In the genomic region with DNA sequence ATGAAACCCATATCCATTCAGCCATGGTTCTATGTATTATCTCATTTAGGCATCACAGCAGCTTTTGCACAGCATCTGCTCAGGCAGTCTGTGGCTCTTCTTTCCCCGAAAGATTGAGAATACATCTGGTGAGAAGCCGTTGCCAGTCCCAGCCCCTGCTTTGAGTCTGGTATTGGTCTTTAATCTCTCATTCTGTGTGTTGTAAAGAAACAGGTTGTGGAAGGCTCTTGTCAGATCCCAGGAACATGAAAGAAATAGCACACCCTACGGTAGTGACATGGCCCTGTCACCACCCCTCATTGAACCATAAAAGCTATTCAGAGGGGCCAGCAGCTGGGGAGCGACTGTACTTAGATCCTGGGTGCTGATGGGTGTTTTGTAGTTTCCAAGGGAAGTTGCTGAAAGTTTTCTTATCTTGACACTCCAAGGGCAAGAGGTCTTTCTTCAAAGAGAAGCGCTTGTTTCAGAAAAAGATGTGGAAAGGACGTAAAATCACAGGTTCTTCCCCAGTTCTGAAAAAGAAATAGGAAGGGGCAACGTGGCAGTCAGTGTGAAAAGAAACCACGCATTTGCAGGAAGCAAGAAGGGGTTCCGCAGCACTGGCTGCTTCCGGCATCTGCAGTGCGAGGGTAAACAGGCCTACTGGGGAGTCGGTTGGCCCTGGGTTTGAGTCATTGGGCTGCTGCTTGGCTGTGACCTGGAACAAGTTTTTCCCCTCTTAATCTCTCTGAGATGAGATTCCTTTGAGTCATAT, we compare ENCODE assay signal across 8 cellular contexts.
DNase-seq lines count a peak whose midpoint lies in the region; ATAC-seq and TF ChIP-seq lines count a peak whose summit lies in the region.

No MANE protein-coding gene starts in this region.

- H3K4me2 ChIP-seq in GM23248 (ENCODE audit: unreplicated experiment), result no peak overlapping the region

- no peak overlapping the region for H3K9ac ChIP-seq in GM23248

- peaks cover 23 to 24% of the 10 kb centered on the region in 2 donors for H3K4me1 ChIP-seq in lung (ENCODE audit: control insufficient read depth in 2 of 2, insufficient read depth in 2 of 2, low read length in 2 of 2)
- peaks cover 13% of the 10 kb centered on the region for H3K4me1 ChIP-seq in GM23248 (ENCODE audit: insufficient read depth)

- H3K27me3 ChIP-seq in lung (ENCODE audit: control insufficient read depth, insufficient read depth) (no peaks in the 10 kb centered on the region), GM23248 (replicated peaks; ENCODE audit: insufficient read depth) (no peaks in the 10 kb centered on the region)

- peak; percentile 90 for DNase-seq in Jurkat, Clone E6-1 (ENCODE audit: low read depth, low spot score)
- peak; percentile 74 for DNase-seq in activated T-cell treated with anti-CD3 and anti-CD28 coated beads, Interleukin-2, amount 50 U/mL, for 4 hours
- no peak for DNase-seq in lung (ENCODE audit: low spot score)
- no peak for DNase-seq in RKO (ENCODE audit: low spot score)
- DNase-seq in GM23248, result no peak
- DNase-seq in globus pallidus (ENCODE audit: low spot score), result no peak

- in situ Hi-C loops in GM23248 (cut with MboI), result no loop called here

- no peaks in the 10 kb centered on the region for H4K20me1 ChIP-seq in GM23248 (ENCODE audit: insufficient read depth)

- H3K4me3 ChIP-seq in Jurkat, Clone E6-1 (ENCODE audit: low read length), result peak overlapping the region; percentile 38
- H3K4me3 ChIP-seq in lung (no peak overlapping the region), GM23248 (no peak overlapping the region)

- H3K36me3 Mint-ChIP-seq in activated T-cell treated with anti-CD3 and anti-CD28 coated beads, Interleukin-2, amount 50 U/mL, for 4 hours (ENCODE audit: insufficient read depth), result peaks cover 9% of the 10 kb centered on the region
- H3K36me3 Mint-ChIP-seq in stimulated activated memory B cell treated with anti-CD40 and anti-IgM and Interleukin-4, amounts not matched to agents 10 μg/mL and 1 μg/mL and 100 μg/mL, for 72 hours, result peaks cover 34% of the 10 kb centered on the region

- H3K9me3 Mint-ChIP-seq in activated T-cell treated with anti-CD3 and anti-CD28 coated beads, Interleukin-2, amount 50 U/mL, for 4 hours, result no peaks in the 10 kb centered on the region
- H3K9me3 Mint-ChIP-seq in stimulated activated memory B cell treated with anti-CD40 and anti-IgM and Interleukin-4, amounts not matched to agents 10 μg/mL and 1 μg/mL and 100 μg/mL, for 72 hours, result no peaks in the 10 kb centered on the region

- peaks cover 79% of the 10 kb centered on the region for H3K4me1 Mint-ChIP-seq in activated T-cell treated with anti-CD3 and anti-CD28 coated beads, Interleukin-2, amount 50 U/mL, for 4 hours (ENCODE audit: low read depth)
- peaks cover 51% of the 10 kb centered on the region for H3K4me1 Mint-ChIP-seq in stimulated activated memory B cell treated with anti-CD40 and anti-IgM and Interleukin-4, amounts not matched to agents 10 μg/mL and 1 μg/mL and 100 μg/mL, for 72 hours

- WGBS in lung, 2 donors, result 22 to 35% methylated on average over 12 of the region's 12 CpGs
- 86 to 88% methylated on average over 12 of the region's 12 CpGs for WGBS in GM23248 (ENCODE audit: low coverage in 1 of 2, low lambda C conversion rate in 2 of 2, missing lambda C conversion rate in 2 of 2), 2 experiments

- H2AFZ ChIP-seq in GM23248, result no peak overlapping the region

- H3K9me3 ChIP-seq in lung (ENCODE audit: control insufficient read depth in 2 of 2, insufficient read depth in 1 of 2, low read length in 1 of 2) (no peaks in the 10 kb centered on the region), GM23248 (ENCODE audit: low read depth) (no peaks in the 10 kb centered on the region)

- peak; percentile 96 to 97 for ATAC-seq in activated T-cell treated with anti-CD3 and anti-CD28 coated beads, Interleukin-2, amount 50 U/mL, for 4 hours
- ATAC-seq in lung (ENCODE audit: insufficient read depth, low FRiP score) (no peak), HG03521 (IDR thresholded peaks at IDR 0.05; ENCODE audit: unreplicated experiment) (no peak)
- ATAC-seq in stimulated activated memory B cell treated with anti-CD40 and anti-IgM and Interleukin-4, amounts not matched to agents 10 μg/mL and 1 μg/mL and 100 μg/mL, for 72 hours, result peak; percentile 89

- H3F3A ChIP-seq in GM23248 (ENCODE audit: insufficient read depth), result peaks cover 9% of the 10 kb centered on the region; the same call in 1 of the 2 replicates

- no peaks in the 10 kb centered on the region for H3K79me2 ChIP-seq in GM23248 (ENCODE audit: insufficient read depth)

- H3K27ac ChIP-seq in lung (ENCODE audit: low read depth in 1 of 2, low read length in 1 of 2) (peak overlapping the region; percentile 38 to 61), GM23248 (no peak overlapping the region)

- no peaks in the 10 kb centered on the region for H3K36me3 ChIP-seq in lung (ENCODE audit: control insufficient read depth in 2 of 2, insufficient read depth in 2 of 2, low read length in 2 of 2)
- no peaks in the 10 kb centered on the region for H3K36me3 ChIP-seq in GM23248 (ENCODE audit: low read depth)

- no peak for TF ChIP-seq CTCF in lung (IDR thresholded peaks at IDR 0.05; ENCODE audit: control extremely low read depth, extremely low read depth)

- H3K9me2 ChIP-seq in GM23248 (ENCODE audit: insufficient read depth), result no peaks in the 10 kb centered on the region

- peak overlapping the region; percentile 66 for H3K4me3 Mint-ChIP-seq in activated T-cell treated with anti-CD3 and anti-CD28 coated beads, Interleukin-2, amount 50 U/mL, for 4 hours
- peak overlapping the region; percentile 39 for H3K4me3 Mint-ChIP-seq in stimulated activated memory B cell treated with anti-CD40 and anti-IgM and Interleukin-4, amounts not matched to agents 10 μg/mL and 1 μg/mL and 100 μg/mL, for 72 hours

- H3K27me3 Mint-ChIP-seq in activated T-cell treated with anti-CD3 and anti-CD28 coated beads, Interleukin-2, amount 50 U/mL, for 4 hours (ENCODE audit: low read depth), result no peaks in the 10 kb centered on the region
- no peaks in the 10 kb centered on the region for H3K27me3 Mint-ChIP-seq in stimulated activated memory B cell treated with anti-CD40 and anti-IgM and Interleukin-4, amounts not matched to agents 10 μg/mL and 1 μg/mL and 100 μg/mL, for 72 hours

- H3K27ac Mint-ChIP-seq in stimulated activated memory B cell treated with anti-CD40 and anti-IgM and Interleukin-4, amounts not matched to agents 10 μg/mL and 1 μg/mL and 100 μg/mL, for 72 hours, result peak overlapping the region; percentile 95

Comparison
In these comparisons a context has a peak if more than half of its experiments do, and no peak if none do; other contexts are left out.
1. DNase-seq: peak in Jurkat, Clone E6-1 (single experiment) and activated T-cell treated with anti-CD3 and anti-CD28 coated beads, Interleukin-2, amount 50 U/mL, for 4 hours (single experiment); none in lung (single experiment), RKO (single experiment), GM23248 (single experiment) and globus pallidus (single experiment).
2. ATAC-seq: peak in activated T-cell treated with anti-CD3 and anti-CD28 coated beads, Interleukin-2, amount 50 U/mL, for 4 hours (2 of 2) and stimulated activated memory B cell treated with anti-CD40 and anti-IgM and Interleukin-4, amounts not matched to agents 10 μg/mL and 1 μg/mL and 100 μg/mL, for 72 hours (single experiment); none in lung (single experiment) and HG03521 (single experiment).